ENCODE assay signal across 24 cellular contexts in genomic region chr15:101004986-101005747, GRCh38.
"Had no signal": no experiment of that assay in that cellular context is flagged by ENCODE, and none has a peak within 500 bp of the region (broad histone marks: within the 10 kb centered on the region; RNA-seq: fewer than 3 reads in every experiment).

No MANE protein-coding gene starts in this region.

- H3K27ac Mint-ChIP-seq: activated naive CD4-positive, alpha-beta T cell treated with anti-CD3 and anti-CD28 coated beads for 36 hours; activated naive CD8-positive, alpha-beta T cell treated with anti-CD3 and anti-CD28 coated beads, Interleukin-2, amount 50 U/mL, for 24 hours; activated T-helper 17 cell treated with anti-CD3 and anti-CD28 coated beads, Interleukin-2, amount 50 U/mL, for 72 hours; stimulated activated memory B cell treated with anti-CD40 and anti-IgM and Interleukin-4, amounts not matched to agents 10 μg/mL and 1 μg/mL and 100 μg/mL, for 72 hours had no signal

- ATAC-seq: activated naive CD8-positive, alpha-beta T cell treated with anti-CD3 and anti-CD28 coated beads, Interleukin-2, amount 50 U/mL, for 24 hours; activated T-helper 17 cell treated with anti-CD3 and anti-CD28 coated beads, Interleukin-2, amount 50 U/mL, for 72 hours; gastroesophageal sphincter; heart right ventricle; left ventricle myocardium superior; sciatic nerve; stimulated activated memory B cell treated with anti-CD40 and anti-IgM and Interleukin-4, amounts not matched to agents 10 μg/mL and 1 μg/mL and 100 μg/mL, for 72 hours had no signal

- H3K4me3 Mint-ChIP-seq: activated naive CD4-positive, alpha-beta T cell treated with anti-CD3 and anti-CD28 coated beads for 36 hours; activated naive CD8-positive, alpha-beta T cell treated with anti-CD3 and anti-CD28 coated beads, Interleukin-2, amount 50 U/mL, for 24 hours; activated T-helper 17 cell treated with anti-CD3 and anti-CD28 coated beads, Interleukin-2, amount 50 U/mL, for 72 hours; central memory CD8-positive, alpha-beta T cell; stimulated activated memory B cell treated with anti-CD40 and anti-IgM and Interleukin-4, amounts not matched to agents 10 μg/mL and 1 μg/mL and 100 μg/mL, for 72 hours had no signal

- H3K27me3 Mint-ChIP-seq: naive B cell; stimulated activated memory B cell treated with anti-CD40 and anti-IgM and Interleukin-4, amounts not matched to agents 10 μg/mL and 1 μg/mL and 100 μg/mL, for 72 hours had no signal

- DNase-seq: activated CD4-positive, alpha-beta T cell treated with anti-CD3 and anti-CD28 coated beads for 1 hour; activated CD4-positive, alpha-beta T cell treated with anti-CD3 and anti-CD28 coated beads, Interleukin-2, amount 50 U/mL, for 4 hours; activated naive CD4-positive, alpha-beta T cell treated with anti-CD3 and anti-CD28 coated beads for 36 hours; activated naive CD8-positive, alpha-beta T cell treated with anti-CD3 and anti-CD28 coated beads, Interleukin-2, amount 50 U/mL, for 24 hours; activated T-cell treated with anti-CD3 and anti-CD28 coated beads, Interleukin-2, amount 50 U/mL, for 1 hour; anterior cingulate cortex; brain microvascular endothelial cell; cortex of kidney; effector CD4-positive, alpha-beta T cell; heart right ventricle; kidney glomerular epithelial cell; left ventricle myocardium superior; naive B cell; spleen; stimulated activated CD4-positive, alpha-beta T cell treated with anti-CD3 and anti-CD28 coated beads, Interleukin-4, amount 100 ng/mL, for 4 hours; T-helper 2 cell; WERI-Rb-1 had no signal

- H3K27me3 ChIP-seq: brain microvascular endothelial cell, esophagus muscularis mucosa, heart right ventricle, spleen had no signal

- H3K27ac ChIP-seq: brain microvascular endothelial cell, esophagus muscularis mucosa, gastroesophageal sphincter, heart right ventricle, spleen, WERI-Rb-1 had no signal

- H3K9me3 Mint-ChIP-seq: activated naive CD4-positive, alpha-beta T cell treated with anti-CD3 and anti-CD28 coated beads for 36 hours; activated naive CD8-positive, alpha-beta T cell treated with anti-CD3 and anti-CD28 coated beads, Interleukin-2, amount 50 U/mL, for 24 hours; activated T-helper 17 cell treated with anti-CD3 and anti-CD28 coated beads, Interleukin-2, amount 50 U/mL, for 72 hours; central memory CD8-positive, alpha-beta T cell had no signal

- H3K4me3 ChIP-seq: esophagus muscularis mucosa, gastroesophageal sphincter, heart right ventricle, spleen had no signal

- FAIRE-seq: endothelial cell of umbilical vein had no signal

- H3K9me3 ChIP-seq: esophagus muscularis mucosa, gastroesophageal sphincter had no signal

- H3K36me3 ChIP-seq: brain microvascular endothelial cell, WERI-Rb-1 had no signal
